ENCODE assay signal across 10 cellular contexts in the genomic region with DNA sequence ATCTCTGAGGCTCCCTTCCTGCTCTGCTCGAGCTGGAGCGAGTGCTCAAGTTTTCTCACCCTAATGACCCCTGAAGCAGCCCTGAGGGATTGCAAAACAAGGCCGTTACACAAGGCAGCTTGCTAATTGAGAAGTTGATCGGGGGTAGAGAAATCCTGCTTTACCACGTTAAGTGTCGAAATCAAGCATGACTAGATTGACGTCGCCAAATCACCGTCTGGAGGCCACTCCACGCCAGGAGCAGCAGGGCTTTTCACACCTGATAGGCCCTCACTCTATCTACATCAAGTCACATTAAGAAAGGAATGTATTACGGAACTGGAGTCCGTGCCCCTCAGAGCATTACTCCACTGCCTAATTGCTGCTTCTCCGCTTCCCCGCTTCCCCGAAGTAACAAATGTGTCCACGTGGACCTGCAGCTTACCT. TPM values are rescaled to one million over a fixed set of nuclear protein-coding genes. Genes with fewer than 3 reads are reported as not detected.
A peak's percentile ranks its signal among the peaks of the same experiment; 100 is the strongest.
DNase-seq lines count a peak whose midpoint lies in the region; ATAC-seq and TF ChIP-seq lines count a peak whose summit lies in the region.
"Had no signal": no experiment of that assay in that cellular context is flagged by ENCODE, and none has a peak within 500 bp of the region (broad histone marks: within the 10 kb centered on the region; RNA-seq: fewer than 3 reads in every experiment).

No MANE protein-coding gene starts in this region.

- no peak overlapping the region for H2AFZ ChIP-seq in mesenchymal stem cell (ENCODE audit: low read depth, low read length)

- WGBS in mesenchymal stem cell = 29% methylated on average over 16 of the region's 16 CpGs

- H3K4me3 ChIP-seq in epithelial cell of proximal tubule (ENCODE audit: low read depth, low read length) (no peak overlapping the region), mesenchymal stem cell (ENCODE audit: insufficient read depth in 1 of 2, low read depth in 1 of 2, low read length in 2 of 2) (peak overlapping the region in 1 of 2 experiments; percentile 24)

- H3K9me3 ChIP-seq in mesenchymal stem cell (ENCODE audit: control insufficient read depth, low read length) = no peaks in the 10 kb centered on the region

- H3K4me1 ChIP-seq in mesenchymal stem cell (ENCODE audit: control insufficient read depth, insufficient read depth, low read depth, low read length) = no peaks in the 10 kb centered on the region

- H4K8ac ChIP-seq in mesenchymal stem cell (ENCODE audit: low read length) = no peak overlapping the region

- no peak for TF ChIP-seq CTCF in epithelial cell of proximal tubule (conservative IDR thresholded peaks at IDR 0.05; ENCODE audit: low read depth, low read length)

- H3K79me1 ChIP-seq in mesenchymal stem cell (replicated peaks; ENCODE audit: low read length, poor library complexity, severe bottlenecking) = no peaks in the 10 kb centered on the region

- H2AK5ac ChIP-seq in mesenchymal stem cell (ENCODE audit: low read length, severe bottlenecking) = no peak overlapping the region

- no peak overlapping the region for H3K14ac ChIP-seq in mesenchymal stem cell (ENCODE audit: low read length in 2 of 2)

- H2BK15ac ChIP-seq in mesenchymal stem cell (ENCODE audit: low read depth, poor library complexity, severe bottlenecking) = no peak overlapping the region

- H3K36me3 ChIP-seq in mesenchymal stem cell (ENCODE audit: control insufficient read depth in 1 of 2, insufficient read depth in 2 of 2, low read depth in 1 of 2, low read length in 2 of 2) = no peaks in the 10 kb centered on the region
- H3K36me3 ChIP-seq: brain microvascular endothelial cell had no signal

- no peak overlapping the region for H3K23ac ChIP-seq in mesenchymal stem cell (ENCODE audit: low read length in 2 of 2)

- H3K4me2 ChIP-seq in mesenchymal stem cell (ENCODE audit: low read length, poor library complexity, severe bottlenecking) = no peak overlapping the region

- no peak overlapping the region for H2BK120ac ChIP-seq in mesenchymal stem cell (ENCODE audit: low read depth, low read length)

- H3K27me3 ChIP-seq in mesenchymal stem cell (ENCODE audit: control insufficient read depth in 1 of 2, insufficient read depth in 1 of 2, low read length in 2 of 2) = no peaks in the 10 kb centered on the region
- H3K27me3 ChIP-seq: brain microvascular endothelial cell had no signal

- ATAC-seq in HG03378 (IDR thresholded peaks at IDR 0.05; ENCODE audit: unreplicated experiment) (no peak), GM19397 (IDR thresholded peaks at IDR 0.05; ENCODE audit: unreplicated experiment) (no peak)

- DNase-seq in AG20443 (ENCODE audit: low spot score) = peak; percentile 8
- DNase-seq in NCI-H524 treated with DMSO at 0.1 percent for 48 hours (lab: John Stamatoyannopoulos, UW) = peak; percentile 89
- DNase-seq in epithelial cell of proximal tubule (ENCODE audit: low read depth) = peak; percentile 9
- peak; percentile 47 for DNase-seq in mesenchymal stem cell
- DNase-seq in activated CD4-positive, alpha-beta T cell treated with anti-CD3 and anti-CD28 coated beads, Interleukin-2, amount 50 U/mL, for 1 hour = no peak
- no peak for DNase-seq in NCI-H2196 (lab: John Stamatoyannopoulos, UW; ENCODE audit: unreplicated experiment)
- DNase-seq: brain microvascular endothelial cell, T-helper 1 cell had no signal

- no peak overlapping the region for H2BK12ac ChIP-seq in mesenchymal stem cell (ENCODE audit: low read length in 2 of 2)

- peak overlapping the region; percentile 48 for H3K9ac ChIP-seq in mesenchymal stem cell (ENCODE audit: low read length)

- no peak overlapping the region for H3K4ac ChIP-seq in mesenchymal stem cell (ENCODE audit: low read depth in 1 of 2, low read length in 2 of 2)

- H4K91ac ChIP-seq in mesenchymal stem cell (ENCODE audit: low read length) = no peak overlapping the region

- no peak overlapping the region for H2BK5ac ChIP-seq in mesenchymal stem cell (ENCODE audit: low read depth, low read length, poor library complexity, severe bottlenecking)

- H3K18ac ChIP-seq in mesenchymal stem cell (ENCODE audit: low read depth in 1 of 2, low read length in 2 of 2) = no peak overlapping the region

- H3K27ac ChIP-seq in mesenchymal stem cell (ENCODE audit: low read length, poor library complexity, severe bottlenecking) = no peak overlapping the region
- H3K27ac ChIP-seq: brain microvascular endothelial cell had no signal

RNA-seq across cellular contexts. Expression of a gene that starts 32.3 kb away (rescaled TPM):
- total RNA-seq in epithelial cell of proximal tubule = not detected in 2 replicates
- 0.03 TPM for polyA plus RNA-seq in mesenchymal stem cell (2013, experiment 1 of 2)
- polyA plus RNA-seq in mesenchymal stem cell (2013, experiment 2 of 2) = 0.03 TPM

Comparison
In these comparisons a context has a peak if more than half of its experiments do, and no peak if none do; other contexts are left out.
1. DNase-seq: peak in AG20443 (single experiment), NCI-H524 treated with DMSO at 0.1 percent for 48 hours (single experiment), epithelial cell of proximal tubule (single experiment) and mesenchymal stem cell (single experiment); none in activated CD4-positive, alpha-beta T cell treated with anti-CD3 and anti-CD28 coated beads, Interleukin-2, amount 50 U/mL, for 1 hour (single experiment) and NCI-H2196 (single experiment).